In the genomic region with DNA sequence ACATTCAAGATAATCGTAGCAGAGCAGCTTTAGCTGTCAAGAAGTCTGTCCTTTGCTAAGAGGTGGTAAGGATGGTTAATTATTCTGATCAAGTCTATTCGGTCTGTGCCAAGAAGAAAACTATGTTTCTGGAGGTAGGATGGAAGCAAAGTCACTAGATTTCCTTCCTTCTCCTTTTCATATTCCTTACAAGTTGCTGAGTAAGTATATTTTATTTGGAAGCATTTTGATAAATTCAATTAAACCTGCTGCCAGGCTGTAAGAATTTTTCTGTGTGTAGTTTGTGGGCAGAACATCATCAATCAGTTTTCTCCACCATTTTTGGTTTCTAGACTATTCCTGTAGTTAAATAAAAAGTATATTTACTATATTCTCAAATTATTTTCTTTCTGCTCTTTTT, we compare ENCODE assay signal across 1 cellular context.
TF ChIP-seq lines count a peak whose summit lies in the region.

No MANE protein-coding gene starts in this region.

TF ChIP-seq in HepG2, 621 proteins besides CTCF, POLR2A, EP300 and RAD21 (continued from another document):
- TF ChIP-seq, protein P1, sequence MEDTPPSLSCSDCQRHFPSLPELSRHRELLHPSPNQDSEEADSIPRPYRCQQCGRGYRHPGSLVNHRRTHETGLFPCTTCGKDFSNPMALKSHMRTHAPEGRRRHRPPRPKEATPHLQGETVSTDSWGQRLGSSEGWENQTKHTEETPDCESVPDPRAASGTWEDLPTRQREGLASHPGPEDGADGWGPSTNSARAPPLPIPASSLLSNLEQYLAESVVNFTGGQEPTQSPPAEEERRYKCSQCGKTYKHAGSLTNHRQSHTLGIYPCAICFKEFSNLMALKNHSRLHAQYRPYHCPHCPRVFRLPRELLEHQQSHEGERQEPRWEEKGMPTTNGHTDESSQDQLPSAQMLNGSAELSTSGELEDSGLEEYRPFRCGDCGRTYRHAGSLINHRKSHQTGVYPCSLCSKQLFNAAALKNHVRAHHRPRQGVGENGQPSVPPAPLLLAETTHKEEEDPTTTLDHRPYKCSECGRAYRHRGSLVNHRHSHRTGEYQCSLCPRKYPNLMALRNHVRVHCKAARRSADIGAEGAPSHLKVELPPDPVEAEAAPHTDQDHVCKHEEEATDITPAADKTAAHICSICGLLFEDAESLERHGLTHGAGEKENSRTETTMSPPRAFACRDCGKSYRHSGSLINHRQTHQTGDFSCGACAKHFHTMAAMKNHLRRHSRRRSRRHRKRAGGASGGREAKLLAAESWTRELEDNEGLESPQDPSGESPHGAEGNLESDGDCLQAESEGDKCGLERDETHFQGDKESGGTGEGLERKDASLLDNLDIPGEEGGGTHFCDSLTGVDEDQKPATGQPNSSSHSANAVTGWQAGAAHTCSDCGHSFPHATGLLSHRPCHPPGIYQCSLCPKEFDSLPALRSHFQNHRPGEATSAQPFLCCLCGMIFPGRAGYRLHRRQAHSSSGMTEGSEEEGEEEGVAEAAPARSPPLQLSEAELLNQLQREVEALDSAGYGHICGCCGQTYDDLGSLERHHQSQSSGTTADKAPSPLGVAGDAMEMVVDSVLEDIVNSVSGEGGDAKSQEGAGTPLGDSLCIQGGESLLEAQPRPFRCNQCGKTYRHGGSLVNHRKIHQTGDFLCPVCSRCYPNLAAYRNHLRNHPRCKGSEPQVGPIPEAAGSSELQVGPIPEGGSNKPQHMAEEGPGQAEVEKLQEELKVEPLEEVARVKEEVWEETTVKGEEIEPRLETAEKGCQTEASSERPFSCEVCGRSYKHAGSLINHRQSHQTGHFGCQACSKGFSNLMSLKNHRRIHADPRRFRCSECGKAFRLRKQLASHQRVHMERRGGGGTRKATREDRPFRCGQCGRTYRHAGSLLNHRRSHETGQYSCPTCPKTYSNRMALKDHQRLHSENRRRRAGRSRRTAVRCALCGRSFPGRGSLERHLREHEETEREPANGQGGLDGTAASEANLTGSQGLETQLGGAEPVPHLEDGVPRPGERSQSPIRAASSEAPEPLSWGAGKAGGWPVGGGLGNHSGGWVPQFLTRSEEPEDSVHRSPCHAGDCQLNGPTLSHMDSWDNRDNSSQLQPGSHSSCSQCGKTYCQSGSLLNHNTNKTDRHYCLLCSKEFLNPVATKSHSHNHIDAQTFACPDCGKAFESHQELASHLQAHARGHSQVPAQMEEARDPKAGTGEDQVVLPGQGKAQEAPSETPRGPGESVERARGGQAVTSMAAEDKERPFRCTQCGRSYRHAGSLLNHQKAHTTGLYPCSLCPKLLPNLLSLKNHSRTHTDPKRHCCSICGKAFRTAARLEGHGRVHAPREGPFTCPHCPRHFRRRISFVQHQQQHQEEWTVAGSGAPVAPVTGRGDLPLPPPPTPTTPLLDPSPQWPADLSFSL (CRISPR knock-in tag; IDR thresholded peaks at IDR 0.05), result no peak
- TF ChIP-seq MAFK (conservative IDR thresholded peaks at IDR 0.05 in 1 of 2, IDR thresholded peaks at IDR 0.05 in 1 of 2; ENCODE audit: low read length in 2 of 2), result peak; percentile 56 to 77; a peak in 3 of 4 replicates
TF ChIP-seq in HepG2: peak in this region for 2.
